1 cellular context compared by ENCODE assay signal in the genomic region with DNA sequence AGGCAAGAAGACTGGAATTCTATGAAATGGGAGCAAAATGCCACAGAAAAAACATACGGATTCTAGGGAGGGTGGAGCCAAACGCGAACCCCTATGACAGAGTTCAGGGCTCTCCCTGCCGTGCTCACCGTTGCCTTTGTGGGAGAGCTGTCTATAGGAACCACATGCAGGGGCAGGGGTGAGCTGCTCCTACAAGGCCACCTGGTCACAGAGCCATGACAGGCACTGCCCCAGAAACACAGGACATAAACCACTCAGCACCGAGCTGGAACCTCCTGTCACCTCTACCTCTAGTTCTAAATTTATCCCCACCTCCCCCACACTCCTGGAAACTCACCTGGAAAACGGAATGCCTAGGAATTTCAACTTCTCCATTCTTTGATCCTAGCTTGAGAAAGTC.
TF ChIP-seq lines count a peak whose summit lies in the region.

No MANE protein-coding gene starts in this region.

TF ChIP-seq in GM23338, 12 proteins besides CTCF, POLR2A, EP300 and RAD21 (continued from another document):
- TF ChIP-seq, protein P1, sequence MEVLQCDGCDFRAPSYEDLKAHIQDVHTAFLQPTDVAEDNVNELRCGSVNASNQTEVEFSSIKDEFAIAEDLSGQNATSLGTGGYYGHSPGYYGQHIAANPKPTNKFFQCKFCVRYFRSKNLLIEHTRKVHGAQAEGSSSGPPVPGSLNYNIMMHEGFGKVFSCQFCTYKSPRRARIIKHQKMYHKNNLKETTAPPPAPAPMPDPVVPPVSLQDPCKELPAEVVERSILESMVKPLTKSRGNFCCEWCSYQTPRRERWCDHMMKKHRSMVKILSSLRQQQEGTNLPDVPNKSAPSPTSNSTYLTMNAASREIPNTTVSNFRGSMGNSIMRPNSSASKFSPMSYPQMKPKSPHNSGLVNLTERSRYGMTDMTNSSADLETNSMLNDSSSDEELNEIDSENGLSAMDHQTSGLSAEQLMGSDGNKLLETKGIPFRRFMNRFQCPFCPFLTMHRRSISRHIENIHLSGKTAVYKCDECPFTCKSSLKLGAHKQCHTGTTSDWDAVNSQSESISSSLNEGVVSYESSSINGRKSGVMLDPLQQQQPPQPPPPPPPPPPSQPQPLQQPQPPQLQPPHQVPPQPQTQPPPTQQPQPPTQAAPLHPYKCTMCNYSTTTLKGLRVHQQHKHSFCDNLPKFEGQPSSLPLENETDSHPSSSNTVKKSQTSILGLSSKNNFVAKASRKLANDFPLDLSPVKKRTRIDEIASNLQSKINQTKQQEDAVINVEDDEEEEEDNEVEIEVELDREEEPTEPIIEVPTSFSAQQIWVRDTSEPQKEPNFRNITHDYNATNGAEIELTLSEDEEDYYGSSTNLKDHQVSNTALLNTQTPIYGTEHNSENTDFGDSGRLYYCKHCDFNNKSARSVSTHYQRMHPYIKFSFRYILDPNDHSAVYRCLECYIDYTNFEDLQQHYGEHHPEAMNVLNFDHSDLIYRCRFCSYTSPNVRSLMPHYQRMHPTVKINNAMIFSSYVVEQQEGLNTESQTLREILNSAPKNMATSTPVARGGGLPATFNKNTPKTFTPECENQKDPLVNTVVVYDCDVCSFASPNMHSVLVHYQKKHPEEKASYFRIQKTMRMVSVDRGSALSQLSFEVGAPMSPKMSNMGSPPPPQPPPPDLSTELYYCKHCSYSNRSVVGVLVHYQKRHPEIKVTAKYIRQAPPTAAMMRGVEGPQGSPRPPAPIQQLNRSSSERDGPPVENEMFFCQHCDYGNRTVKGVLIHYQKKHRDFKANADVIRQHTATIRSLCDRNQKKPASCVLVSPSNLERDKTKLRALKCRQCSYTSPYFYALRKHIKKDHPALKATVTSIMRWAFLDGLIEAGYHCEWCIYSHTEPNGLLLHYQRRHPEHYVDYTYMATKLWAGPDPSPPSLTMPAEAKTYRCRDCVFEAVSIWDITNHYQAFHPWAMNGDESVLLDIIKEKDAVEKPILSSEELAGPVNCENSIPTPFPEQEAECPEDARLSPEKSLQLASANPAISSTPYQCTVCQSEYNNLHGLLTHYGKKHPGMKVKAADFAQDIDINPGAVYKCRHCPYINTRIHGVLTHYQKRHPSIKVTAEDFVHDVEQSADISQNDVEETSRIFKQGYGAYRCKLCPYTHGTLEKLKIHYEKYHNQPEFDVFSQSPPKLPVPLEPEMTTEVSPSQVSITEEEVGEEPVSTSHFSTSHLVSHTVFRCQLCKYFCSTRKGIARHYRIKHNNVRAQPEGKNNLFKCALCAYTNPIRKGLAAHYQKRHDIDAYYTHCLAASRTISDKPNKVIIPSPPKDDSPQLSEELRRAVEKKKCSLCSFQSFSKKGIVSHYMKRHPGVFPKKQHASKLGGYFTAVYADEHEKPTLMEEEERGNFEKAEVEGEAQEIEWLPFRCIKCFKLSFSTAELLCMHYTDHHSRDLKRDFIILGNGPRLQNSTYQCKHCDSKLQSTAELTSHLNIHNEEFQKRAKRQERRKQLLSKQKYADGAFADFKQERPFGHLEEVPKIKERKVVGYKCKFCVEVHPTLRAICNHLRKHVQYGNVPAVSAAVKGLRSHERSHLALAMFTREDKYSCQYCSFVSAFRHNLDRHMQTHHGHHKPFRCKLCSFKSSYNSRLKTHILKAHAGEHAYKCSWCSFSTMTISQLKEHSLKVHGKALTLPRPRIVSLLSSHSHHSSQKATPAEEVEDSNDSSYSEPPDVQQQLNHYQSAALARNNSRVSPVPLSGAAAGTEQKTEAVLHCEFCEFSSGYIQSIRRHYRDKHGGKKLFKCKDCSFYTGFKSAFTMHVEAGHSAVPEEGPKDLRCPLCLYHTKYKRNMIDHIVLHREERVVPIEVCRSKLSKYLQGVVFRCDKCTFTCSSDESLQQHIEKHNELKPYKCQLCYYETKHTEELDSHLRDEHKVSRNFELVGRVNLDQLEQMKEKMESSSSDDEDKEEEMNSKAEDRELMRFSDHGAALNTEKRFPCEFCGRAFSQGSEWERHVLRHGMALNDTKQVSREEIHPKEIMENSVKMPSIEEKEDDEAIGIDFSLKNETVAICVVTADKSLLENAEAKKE (CRISPR knock-in tag; IDR thresholded peaks at IDR 0.05) = no peak
- TF ChIP-seq, protein P2, sequence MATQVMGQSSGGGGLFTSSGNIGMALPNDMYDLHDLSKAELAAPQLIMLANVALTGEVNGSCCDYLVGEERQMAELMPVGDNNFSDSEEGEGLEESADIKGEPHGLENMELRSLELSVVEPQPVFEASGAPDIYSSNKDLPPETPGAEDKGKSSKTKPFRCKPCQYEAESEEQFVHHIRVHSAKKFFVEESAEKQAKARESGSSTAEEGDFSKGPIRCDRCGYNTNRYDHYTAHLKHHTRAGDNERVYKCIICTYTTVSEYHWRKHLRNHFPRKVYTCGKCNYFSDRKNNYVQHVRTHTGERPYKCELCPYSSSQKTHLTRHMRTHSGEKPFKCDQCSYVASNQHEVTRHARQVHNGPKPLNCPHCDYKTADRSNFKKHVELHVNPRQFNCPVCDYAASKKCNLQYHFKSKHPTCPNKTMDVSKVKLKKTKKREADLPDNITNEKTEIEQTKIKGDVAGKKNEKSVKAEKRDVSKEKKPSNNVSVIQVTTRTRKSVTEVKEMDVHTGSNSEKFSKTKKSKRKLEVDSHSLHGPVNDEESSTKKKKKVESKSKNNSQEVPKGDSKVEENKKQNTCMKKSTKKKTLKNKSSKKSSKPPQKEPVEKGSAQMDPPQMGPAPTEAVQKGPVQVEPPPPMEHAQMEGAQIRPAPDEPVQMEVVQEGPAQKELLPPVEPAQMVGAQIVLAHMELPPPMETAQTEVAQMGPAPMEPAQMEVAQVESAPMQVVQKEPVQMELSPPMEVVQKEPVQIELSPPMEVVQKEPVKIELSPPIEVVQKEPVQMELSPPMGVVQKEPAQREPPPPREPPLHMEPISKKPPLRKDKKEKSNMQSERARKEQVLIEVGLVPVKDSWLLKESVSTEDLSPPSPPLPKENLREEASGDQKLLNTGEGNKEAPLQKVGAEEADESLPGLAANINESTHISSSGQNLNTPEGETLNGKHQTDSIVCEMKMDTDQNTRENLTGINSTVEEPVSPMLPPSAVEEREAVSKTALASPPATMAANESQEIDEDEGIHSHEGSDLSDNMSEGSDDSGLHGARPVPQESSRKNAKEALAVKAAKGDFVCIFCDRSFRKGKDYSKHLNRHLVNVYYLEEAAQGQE (IDR thresholded peaks at IDR 0.05; ENCODE audit: unreplicated experiment) = no peak
- TF ChIP-seq JUNB (IDR thresholded peaks at IDR 0.05; ENCODE audit: unreplicated experiment) (no peak), CREB1 (CRISPR knock-in tag; IDR thresholded peaks at IDR 0.05; ENCODE audit: low read depth) (no peak), ZNF114 (CRISPR knock-in tag; IDR thresholded peaks at IDR 0.05) (no peak), EZH2 (IDR thresholded peaks at IDR 0.05; ENCODE audit: low read depth, unreplicated experiment) (no peak), ZNF331 (CRISPR knock-in tag; IDR thresholded peaks at IDR 0.05; ENCODE audit: low read depth) (no peak), ETS1 (IDR thresholded peaks at IDR 0.05) (no peak), STAT1 (IDR thresholded peaks at IDR 0.05; ENCODE audit: unreplicated experiment) (no peak), NANOG (IDR thresholded peaks at IDR 0.05; ENCODE audit: borderline replicate concordance) (no peak), EZH2phosphoT487 (IDR thresholded peaks at IDR 0.05; ENCODE audit: unreplicated experiment) (no peak)
